Comparison of ENCODE assay signal across 11 cellular contexts in genomic region chr19:3687393-3687773, GRCh38. TPM values are rescaled to one million over a fixed set of nuclear protein-coding genes. Genes with fewer than 3 reads are reported as not detected.
DNase-seq lines count a peak whose midpoint lies in the region; ATAC-seq, FAIRE-seq and TF ChIP-seq lines count a peak whose summit lies in the region.
"Had no signal": no experiment of that assay in that cellular context is flagged by ENCODE, and none has a peak within 500 bp of the region (broad histone marks: within the 10 kb centered on the region; RNA-seq: fewer than 3 reads in every experiment).

No MANE protein-coding gene starts in this region.

- intact Hi-C loops in CD8-positive, alpha-beta T cell (cut with DNase I, micrococcal nuclease), result loop anchor here in 1 of 2 experiments (1.0 kb wide), 1 partner anchor 13 kb away; the partner anchor contains the start of gene PIP5K1C
- intact Hi-C loops in natural killer cell (cut with micrococcal nuclease), result loop anchor here (2.0 kb wide), 1 partner anchor 17 kb away; no protein-coding TSS in a partner anchor

- no peaks in the 10 kb centered on the region for H3K9me3 ChIP-seq in CD8-positive, alpha-beta T cell (ENCODE audit: low read length)
- H3K9me3 ChIP-seq in HUES64 (ENCODE audit: insufficient read depth, low read depth, low read length), result peaks cover 11% of the 10 kb centered on the region

- H3K27ac ChIP-seq in CD8-positive, alpha-beta T cell (ENCODE audit: low read depth, low read length), result peak overlapping the region; percentile 76
- peak overlapping the region; percentile 86; the same call in 1 of the 2 replicates for H3K27ac ChIP-seq in HUES64 (ENCODE audit: low read depth, low read length)

- peaks cover 38% of the 10 kb centered on the region for H3K4me1 Mint-ChIP-seq in CD8-positive, alpha-beta T cell (ENCODE audit: low read depth)
- H3K4me1 Mint-ChIP-seq in natural killer cell, result peaks cover 23 to 41% of the 10 kb centered on the region in 2 donors

- DNase-seq in CD8-positive, alpha-beta T cell, result no peak
- DNase-seq in bronchial epithelial cell (ENCODE audit: low read depth) (no peak), natural killer cell (no peak), foreskin melanocyte (no peak), NCI-H2196 (lab: John Stamatoyannopoulos, UW; ENCODE audit: unreplicated experiment) (no peak), HuH-7.5 (ENCODE audit: low spot score) (no peak)
- DNase-seq: KBM-7 had no signal

- no peaks in the 10 kb centered on the region for H3K27me3 Mint-ChIP-seq in CD8-positive, alpha-beta T cell (ENCODE audit: low read depth)
- H3K27me3 Mint-ChIP-seq in natural killer cell (ENCODE audit: low read depth in 2 of 2), result no peaks in the 10 kb centered on the region

- peak overlapping the region; percentile 74 for H3K4me3 ChIP-seq in CD8-positive, alpha-beta T cell (ENCODE audit: low read depth, low read length)
- H3K4me3 ChIP-seq in HUES64 (ENCODE audit: low read length) (peak overlapping the region; percentile 40), bronchial epithelial cell (ENCODE audit: low read depth, low read length) (no peak overlapping the region)

- peak; percentile 30 for ATAC-seq in CD8-positive, alpha-beta T cell
- ATAC-seq in natural killer cell (no peak), HG02870 (IDR thresholded peaks at IDR 0.05; ENCODE audit: unreplicated experiment) (no peak)

- WGBS in HUES64, result 71% methylated on average over 12 of the region's 12 CpGs

- POLR2A ChIA-PET in CD8-positive, alpha-beta T cell (lab: Charles Lee), result interaction anchor here (0.9 to 2.5 kb wide), 7 partner anchors 10 to 142 kb away, joined by 3 to 21 read pairs (median 4); partner anchors contain the start of genes MRPL54 and PIP5K1C

- no peak for TF ChIP-seq CTCF in CD8-positive, alpha-beta T cell (IDR thresholded peaks at IDR 0.05)
- TF ChIP-seq CTCF in bronchial epithelial cell (IDR thresholded peaks at IDR 0.05; ENCODE audit: insufficient read depth, low read length, severe bottlenecking) (no peak), natural killer cell (IDR thresholded peaks at IDR 0.05) (no peak)

- H3K27ac Mint-ChIP-seq in CD8-positive, alpha-beta T cell, result peak overlapping the region; percentile 91
- H3K27ac Mint-ChIP-seq in natural killer cell, result peak overlapping the region; percentile 79

- peaks cover 4% of the 10 kb centered on the region for H3K36me3 ChIP-seq in CD8-positive, alpha-beta T cell (ENCODE audit: insufficient read depth, low read length)
- H3K36me3 ChIP-seq in HUES64 (ENCODE audit: insufficient read depth, low read length) (peaks cover 9% of the 10 kb centered on the region; the same call in 1 of the 2 replicates), bronchial epithelial cell (ENCODE audit: control insufficient read depth, insufficient read depth, low read length) (peaks cover 5% of the 10 kb centered on the region)

- no peaks in the 10 kb centered on the region for H3K27me3 ChIP-seq in CD8-positive, alpha-beta T cell (ENCODE audit: insufficient read depth, low read length)
- no peaks in the 10 kb centered on the region for H3K27me3 ChIP-seq in HUES64 (ENCODE audit: insufficient read depth, low read length)
- H3K27me3 ChIP-seq in bronchial epithelial cell (ENCODE audit: control insufficient read depth, insufficient read depth, low read length), result no peaks in the 10 kb centered on the region
- H3K27me3 ChIP-seq: tibial nerve had no signal

- CTCF ChIA-PET in CD8-positive, alpha-beta T cell (lab: Charles Lee), result interaction anchor here (1.1 to 16.6 kb wide), 4 partner anchors 12 to 131 kb away, joined by 3 to 160 read pairs (median 16); partner anchors contain the start of gene PIP5K1C

- H3K4me1 ChIP-seq in CD8-positive, alpha-beta T cell (ENCODE audit: insufficient read depth, low read length), result peaks cover 32% of the 10 kb centered on the region
- peaks cover 14% of the 10 kb centered on the region for H3K4me1 ChIP-seq in HUES64 (ENCODE audit: insufficient read depth, low read length)

- peak; percentile 91 for FAIRE-seq in bronchial epithelial cell (lab: Jason Lieb, UNC)

- H3K36me3 Mint-ChIP-seq in CD8-positive, alpha-beta T cell, result peaks cover 12% of the 10 kb centered on the region
- no peaks in the 10 kb centered on the region for H3K36me3 Mint-ChIP-seq in natural killer cell

- H3K4me3 Mint-ChIP-seq in CD8-positive, alpha-beta T cell, result peak overlapping the region; percentile 82
- peak overlapping the region; percentile 85 for H3K4me3 Mint-ChIP-seq in natural killer cell
- H3K4me3 Mint-ChIP-seq: dendritic cell treated with granulocyte-macrophage colony-stimulating factor and Interleukin-4, amounts not matched to agents 40 ng/mL and 50 ng/mL, for 4 days had no signal

- H3K9me3 Mint-ChIP-seq in CD8-positive, alpha-beta T cell, result no peaks in the 10 kb centered on the region
- H3K9me3 Mint-ChIP-seq in natural killer cell, result no peaks in the 10 kb centered on the region
- H3K9me3 Mint-ChIP-seq: dendritic cell treated with granulocyte-macrophage colony-stimulating factor and Interleukin-4, amounts not matched to agents 40 ng/mL and 50 ng/mL, for 4 days had no signal

- H3K9ac ChIP-seq in HUES64 (ENCODE audit: low read depth, low read length), result no peak overlapping the region

RNA-seq across cellular contexts. Expression of gene PIP5K1C, which starts 12.9 kb away (rescaled TPM):
- total RNA-seq in CD8-positive, alpha-beta T cell, result 10 to 100 TPM; 11.4 to 12.2 TPM
- 16.9 TPM for polyA plus RNA-seq in HUES64 (2013, experiment 1 of 2)
- polyA plus RNA-seq in HUES64 (2013, experiment 2 of 2), result 17.9 TPM
- total RNA-seq in bronchial epithelial cell (6.3 and 6.9 TPM in 2 replicates), natural killer cell (10 to 100 TPM; 35.0 to 49.2 (median 36.8) TPM)

RNA-seq across cellular contexts. Expression of gene TJP3, which starts 20.8 kb away (rescaled TPM):
- 1 to 10 TPM; 3.4 to 4.6 TPM for total RNA-seq in CD8-positive, alpha-beta T cell
- polyA plus RNA-seq in HUES64 (2013, experiment 1 of 2), result 5.8 TPM
- 8.7 TPM for polyA plus RNA-seq in HUES64 (2013, experiment 2 of 2)
- total RNA-seq in bronchial epithelial cell (2.1 and 5.0 TPM in 2 replicates), natural killer cell (1 to 10 TPM; 1.1 to 2.9 (median 1.3) TPM)
